8 cellular contexts compared by ENCODE assay signal in the genomic region with DNA sequence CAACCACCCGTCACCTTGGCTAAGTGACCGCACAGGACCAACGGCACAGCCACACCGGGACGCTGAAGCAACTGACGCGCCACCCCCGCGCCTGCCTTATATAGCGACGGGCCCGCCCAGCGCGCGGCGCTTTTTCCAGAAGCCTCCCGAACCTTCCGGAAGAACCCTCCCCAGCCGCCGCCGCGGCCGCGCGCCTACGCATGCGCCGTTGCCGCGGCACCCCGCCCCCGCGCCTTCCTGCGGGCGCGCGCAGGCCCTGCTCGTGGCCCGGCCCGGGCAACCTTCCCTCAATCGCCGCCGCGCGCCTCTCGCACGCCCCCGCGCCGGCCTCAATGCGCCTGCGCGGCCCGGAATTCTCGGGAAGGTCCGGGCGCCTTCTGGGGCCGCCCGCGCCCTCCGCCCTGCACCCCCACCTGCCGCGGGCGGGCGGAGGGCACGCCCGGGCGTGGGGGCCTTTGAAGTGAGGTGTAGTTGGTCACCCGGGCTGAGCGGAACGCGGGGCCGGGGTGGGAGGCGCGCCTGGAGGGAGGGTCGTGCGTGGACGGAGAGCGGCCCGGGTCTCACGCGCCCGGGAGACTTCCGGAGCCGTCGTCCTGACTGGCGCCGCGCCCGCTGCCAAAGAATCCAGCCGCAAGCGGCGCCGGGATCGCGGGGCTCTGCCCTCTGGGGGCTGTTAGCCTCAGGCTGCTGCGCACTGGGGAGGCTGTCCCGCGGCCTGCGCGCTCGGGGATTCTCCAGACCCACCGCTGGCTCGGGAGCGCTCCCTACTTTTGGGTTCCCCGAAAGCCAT. TPM values are rescaled to one million over a fixed set of nuclear protein-coding genes. Genes with fewer than 3 reads are reported as not detected.
DNase-seq lines count a peak whose midpoint lies in the region; ATAC-seq, FAIRE-seq and TF ChIP-seq lines count a peak whose summit lies in the region.

HSP90AA1 (minus strand) TSS at position 73 of the 790 bp plus-strand sequence. CDS start 666 bp downstream, outside the sequence.

- peak within 1 kb of the TSS; percentile 98 for H3K9ac ChIP-seq in Karpas-422 (ENCODE audit: low read length)

- no peaks in the 10 kb centered on the region for H3K9me2 ChIP-seq in Karpas-422 (replicated peaks; ENCODE audit: insufficient read depth, low read length)

- peak in 1 of 6 experiments; percentile 2 for TF ChIP-seq CTCF in esophagus squamous epithelium (IDR thresholded peaks at IDR 0.05)

- H3K27me3 Mint-ChIP-seq in activated T-cell treated with anti-CD3 and anti-CD28 coated beads, Interleukin-2, amount 50 U/mL, for 72 hours (ENCODE audit: low read depth), result no peaks in the 10 kb centered on the region
- H3K27me3 Mint-ChIP-seq in naive B cell, result no peaks in the 10 kb centered on the region

- H3K4me1 ChIP-seq in Karpas-422 (ENCODE audit: low read length) (peaks cover 43% of the 10 kb centered on the region), esophagus squamous epithelium (peaks cover 18 to 58% (median 29%) of the 10 kb centered on the region in 3 donors)

- H3K27me3 ChIP-seq in Karpas-422 (ENCODE audit: low read length) (no peaks in the 10 kb centered on the region), esophagus squamous epithelium (no peaks in the 10 kb centered on the region)

- H3K4me3 Mint-ChIP-seq in activated T-cell treated with anti-CD3 and anti-CD28 coated beads, Interleukin-2, amount 50 U/mL, for 72 hours, result peak within 1 kb of the TSS; percentile 96
- peak within 1 kb of the TSS; percentile 90 to 98 (median 94) for H3K4me3 Mint-ChIP-seq in naive B cell
- peak within 1 kb of the TSS; percentile 69 for H3K4me3 Mint-ChIP-seq in stimulated activated effector memory CD8-positive, alpha-beta T cell treated with anti-CD3 and anti-CD28 coated beads, Interleukin-12 subunit alpha, Interleukin-12 subunit beta, amount 100 ng/mL, for 72 hours

- DNase-seq in DMS79 treated with DMSO at 0.1 percent for 48 hours (lab: John Stamatoyannopoulos, UW), result peak; percentile 95
- peak; percentile 99 for DNase-seq in Karpas-422
- DNase-seq in RCC 7860 (ENCODE audit: low spot score), result peak; percentile 71
- peak; percentile 94 to 96 for DNase-seq in activated T-cell treated with anti-CD3 and anti-CD28 coated beads, Interleukin-2, amount 50 U/mL, for 72 hours
- DNase-seq in esophagus squamous epithelium (lab: John Stamatoyannopoulos, UW), result peak; percentile 58
- DNase-seq in naive B cell, result peak; percentile 92
- DNase-seq in stimulated activated effector memory CD8-positive, alpha-beta T cell treated with anti-CD3 and anti-CD28 coated beads, Interleukin-12 subunit alpha, Interleukin-12 subunit beta, amount 100 ng/mL, for 72 hours (ENCODE audit: low spot score in 2 of 2), result peak; percentile 95 to 99

- FAIRE-seq in RCC 7860 (lab: Jason Lieb, UNC), result no peak

- H3K4me1 Mint-ChIP-seq in activated T-cell treated with anti-CD3 and anti-CD28 coated beads, Interleukin-2, amount 50 U/mL, for 72 hours (ENCODE audit: low read depth), result peaks cover 69% of the 10 kb centered on the region
- H3K4me1 Mint-ChIP-seq in naive B cell, result peaks cover 53 to 67% (median 54%) of the 10 kb centered on the region in 3 donors
- H3K4me1 Mint-ChIP-seq in stimulated activated effector memory CD8-positive, alpha-beta T cell treated with anti-CD3 and anti-CD28 coated beads, Interleukin-12 subunit alpha, Interleukin-12 subunit beta, amount 100 ng/mL, for 72 hours, result peaks cover 58% of the 10 kb centered on the region

- H3K79me2 ChIP-seq in Karpas-422 (ENCODE audit: low read length), result peaks cover 31% of the 10 kb centered on the region

- peak within 1 kb of the TSS; percentile 96 for H3K4me2 ChIP-seq in Karpas-422 (ENCODE audit: low read depth, low read length, poor library complexity, severe bottlenecking)

- peak; percentile 65 for ATAC-seq in GM21786 (IDR thresholded peaks at IDR 0.05; ENCODE audit: unreplicated experiment)
- peak; percentile 79 to 80 for ATAC-seq in activated T-cell treated with anti-CD3 and anti-CD28 coated beads, Interleukin-2, amount 50 U/mL, for 72 hours (replicated peaks in 1 of 2)
- ATAC-seq in naive B cell (ENCODE audit: low read depth in 2 of 2), result peak; percentile 71 to 77
- peak; percentile 81 for ATAC-seq in stimulated activated effector memory CD8-positive, alpha-beta T cell treated with anti-CD3 and anti-CD28 coated beads, Interleukin-12 subunit alpha, Interleukin-12 subunit beta, amount 100 ng/mL, for 72 hours

- H3K36me3 Mint-ChIP-seq in activated T-cell treated with anti-CD3 and anti-CD28 coated beads, Interleukin-2, amount 50 U/mL, for 72 hours (ENCODE audit: insufficient read depth in 2 of 2), result peaks cover 27 to 39% of the 10 kb centered on the region in 2 donors
- peaks cover 22 to 27% of the 10 kb centered on the region in 2 donors for H3K36me3 Mint-ChIP-seq in naive B cell
- H3K36me3 Mint-ChIP-seq in stimulated activated effector memory CD8-positive, alpha-beta T cell treated with anti-CD3 and anti-CD28 coated beads, Interleukin-12 subunit alpha, Interleukin-12 subunit beta, amount 100 ng/mL, for 72 hours, result peaks cover 75% of the 10 kb centered on the region

- 0% methylated on average over 1 to 3 of the region's 106 CpGs for WGBS in esophagus squamous epithelium, 2 donors

- TF ChIP-seq POLR2A in esophagus squamous epithelium (IDR thresholded peaks at IDR 0.05), result peak in 3 of 4 donors; percentile 90 to 98 (median 97)

- peak within 1 kb of the TSS; percentile 57 for H2AFZ ChIP-seq in Karpas-422 (ENCODE audit: low read length)

- peaks cover 33% of the 10 kb centered on the region for H4K20me1 ChIP-seq in Karpas-422 (ENCODE audit: insufficient read depth, low read depth, low read length)

- H3K4me3 ChIP-seq in Karpas-422 (ENCODE audit: low read length) (peak within 1 kb of the TSS; percentile 83), esophagus squamous epithelium (peak within 1 kb of the TSS; percentile 65 to 98 (median 88))

- H3K9me3 ChIP-seq in Karpas-422 (ENCODE audit: low read length) (no peaks in the 10 kb centered on the region), esophagus squamous epithelium (no peaks in the 10 kb centered on the region)

- H3K27ac Mint-ChIP-seq in activated T-cell treated with anti-CD3 and anti-CD28 coated beads, Interleukin-2, amount 50 U/mL, for 72 hours, result peak within 1 kb of the TSS; percentile 97
- H3K27ac Mint-ChIP-seq in naive B cell, result peak within 1 kb of the TSS; percentile 91 to 99 (median 98)
- peak within 1 kb of the TSS; percentile 58 for H3K27ac Mint-ChIP-seq in stimulated activated effector memory CD8-positive, alpha-beta T cell treated with anti-CD3 and anti-CD28 coated beads, Interleukin-12 subunit alpha, Interleukin-12 subunit beta, amount 100 ng/mL, for 72 hours

- H3K9me3 Mint-ChIP-seq in activated T-cell treated with anti-CD3 and anti-CD28 coated beads, Interleukin-2, amount 50 U/mL, for 72 hours, result no peaks in the 10 kb centered on the region
- H3K9me3 Mint-ChIP-seq in naive B cell, result no peaks in the 10 kb centered on the region
- no peaks in the 10 kb centered on the region for H3K9me3 Mint-ChIP-seq in stimulated activated effector memory CD8-positive, alpha-beta T cell treated with anti-CD3 and anti-CD28 coated beads, Interleukin-12 subunit alpha, Interleukin-12 subunit beta, amount 100 ng/mL, for 72 hours

- H3K27ac ChIP-seq in Karpas-422 (ENCODE audit: low read length), result peak within 1 kb of the TSS; percentile 85
- H3K27ac ChIP-seq in esophagus squamous epithelium, result peak within 1 kb of the TSS; percentile 99 to 100 (median 100)

- H3K36me3 ChIP-seq in Karpas-422 (ENCODE audit: insufficient read depth, low read length), result peaks cover 41% of the 10 kb centered on the region
- peaks cover 19 to 38% (median 23%) of the 10 kb centered on the region in 3 donors for H3K36me3 ChIP-seq in esophagus squamous epithelium

- intact Hi-C loops in esophagus squamous epithelium (cut with DNase I), result no loop called here

RNA-seq across cellular contexts. Expression of gene HSP90AA1, which starts in this region (rescaled TPM):
- 354 and 505 TPM in 2 replicates for total RNA-seq in Karpas-422 (2014; rRNA removed; shearing (Covaris generic); ENCODE audit: low replicate concordance)
- total RNA-seq in activated T-cell treated with anti-CD3 and anti-CD28 coated beads, Interleukin-2, amount 50 U/mL, for 72 hours, result 100 to 1,000 TPM; 353 to 377 TPM
- total RNA-seq in esophagus squamous epithelium, result 100 to 1,000 TPM; 224 to 950 (median 420) TPM
- polyA plus RNA-seq in naive B cell (ENCODE audit: low read depth in 6 of 6), result 100 to 1,000 TPM; 133 to 338 (median 304) TPM

Comparison
In these comparisons a context has a peak if more than half of its experiments do, and no peak if none do; other contexts are left out.
1. Peak in every context shown above with its lines: DNase-seq, ATAC-seq, H3K4me3 ChIP-seq and H3K27ac ChIP-seq.